ENCODE assay signal across 8 cellular contexts in genomic region chr21:42187976-42188653, GRCh38. TPM values are rescaled to one million over a fixed set of nuclear protein-coding genes. Genes with fewer than 3 reads are reported as not detected.
DNase-seq lines count a peak whose midpoint lies in the region; ATAC-seq, FAIRE-seq and TF ChIP-seq lines count a peak whose summit lies in the region.

No MANE protein-coding gene starts in this region.

- peak; percentile 64 for DNase-seq in GM18507 (ENCODE audit: extremely low spot score, insufficient read length, low read depth)
- DNase-seq in RWPE2 (ENCODE audit: low spot score), result no peak
- peak; percentile 73 for DNase-seq in activated naive CD4-positive, alpha-beta T cell treated with anti-CD3 and anti-CD28 coated beads, Interleukin-2, amount 50 U/mL, for 16 hours
- DNase-seq in mucosa of gallbladder (ENCODE audit: low spot score), result peak; percentile 55
- DNase-seq in islet precursor cell, result no peak
- DNase-seq in neuronal stem cell (ENCODE audit: low spot score), result no peak

- H3K4me1 ChIP-seq in RWPE2 (ENCODE audit: insufficient read depth, poor library complexity, severe bottlenecking), result peaks cover under 1% of the 10 kb centered on the region
- peaks cover 8% of the 10 kb centered on the region for H3K4me1 ChIP-seq in stomach smooth muscle (ENCODE audit: control insufficient read depth, insufficient read depth, low read length)
- peaks cover 0 to 3% of the 10 kb centered on the region in 2 donors for H3K4me1 ChIP-seq in neuronal stem cell (ENCODE audit: control insufficient read depth in 2 of 2, insufficient read depth in 1 of 2, low read depth in 1 of 2, low read length in 2 of 2)

- no peak for TF ChIP-seq CTCF in RWPE2 (IDR thresholded peaks at IDR 0.05; ENCODE audit: poor library complexity, severe bottlenecking)

- H2BK5ac ChIP-seq in neuronal stem cell (ENCODE audit: low read length), result no peak overlapping the region

- no peak overlapping the region for H3K23ac ChIP-seq in neuronal stem cell (ENCODE audit: low read depth, low read length, poor library complexity)

- H4K91ac ChIP-seq in neuronal stem cell (ENCODE audit: low read depth, low read length, poor library complexity), result no peak overlapping the region

- H3K4me2 ChIP-seq in neuronal stem cell (ENCODE audit: insufficient read depth, low read length, poor library complexity, severe bottlenecking), result no peak overlapping the region

- no CpG with 5 or more reads among the region's 8 CpGs for WGBS in neuronal stem cell (ENCODE audit: extremely low coverage in 2 of 2, insufficient read length in 2 of 2, insufficient replicate concordance in 1 of 2), 2 donors

- no peak overlapping the region for H2BK120ac ChIP-seq in neuronal stem cell (ENCODE audit: low read depth, low read length)

- H3K9ac ChIP-seq in stomach smooth muscle (ENCODE audit: low read length in 2 of 2) (no peak overlapping the region), neuronal stem cell (ENCODE audit: low read depth, low read length, poor library complexity) (no peak overlapping the region)

- H3K4me3 ChIP-seq in RWPE2 (ENCODE audit: severe bottlenecking), result no peak overlapping the region
- H3K4me3 ChIP-seq in stomach smooth muscle (ENCODE audit: low read length in 2 of 2), result no peak overlapping the region
- H3K4me3 ChIP-seq in neuronal stem cell (ENCODE audit: low read length in 2 of 2), result no peak overlapping the region

- no peak overlapping the region for H3K4ac ChIP-seq in neuronal stem cell (ENCODE audit: low read length)

- H3K14ac ChIP-seq in neuronal stem cell (ENCODE audit: low read length), result no peak overlapping the region

- peak; percentile 97 for FAIRE-seq in GM18507 (lab: Jason Lieb, UNC)

- H3K79me1 ChIP-seq in neuronal stem cell (ENCODE audit: low read depth, low read length), result peaks cover 4% of the 10 kb centered on the region

- no peaks in the 10 kb centered on the region for H3K9me3 ChIP-seq in RWPE2 (ENCODE audit: severe bottlenecking)
- no peaks in the 10 kb centered on the region for H3K9me3 ChIP-seq in stomach smooth muscle (ENCODE audit: control insufficient read depth in 2 of 2, low read length in 2 of 2)
- peaks cover 0 to 10% of the 10 kb centered on the region in 2 donors for H3K9me3 ChIP-seq in neuronal stem cell (replicated peaks in 1 of 2; ENCODE audit: control insufficient read depth in 2 of 2, insufficient read depth in 1 of 2, low read depth in 1 of 2, low read length in 2 of 2)

- no peak overlapping the region for H4K8ac ChIP-seq in neuronal stem cell (ENCODE audit: low read depth, low read length)

- H3K27ac ChIP-seq in RWPE2 (ENCODE audit: poor library complexity, severe bottlenecking), result no peak overlapping the region
- H3K27ac ChIP-seq in stomach smooth muscle (ENCODE audit: low read length), result peak overlapping the region; percentile 24
- no peak overlapping the region for H3K27ac ChIP-seq in neuronal stem cell (replicated peaks; ENCODE audit: low read length)

- H2BK12ac ChIP-seq in neuronal stem cell (ENCODE audit: low read length), result no peak overlapping the region

- H2BK15ac ChIP-seq in neuronal stem cell (ENCODE audit: low read length), result no peak overlapping the region

- H3K27me3 ChIP-seq in RWPE2 (ENCODE audit: insufficient read depth, poor library complexity, severe bottlenecking) (no peaks in the 10 kb centered on the region), stomach smooth muscle (ENCODE audit: control insufficient read depth in 1 of 2, insufficient read depth in 2 of 2, low read length in 2 of 2) (peaks cover 2 to 3% of the 10 kb centered on the region in 2 donors), neuronal stem cell (ENCODE audit: control insufficient read depth in 3 of 3, insufficient read depth in 3 of 3, low read depth in 1 of 3, low read length in 3 of 3) (peaks cover 0 to 3% (median 3%) of the 10 kb centered on the region in 3 experiments)

- H2AFZ ChIP-seq in neuronal stem cell (ENCODE audit: low read length), result no peak overlapping the region

- ATAC-seq in HG02870 (IDR thresholded peaks at IDR 0.05; ENCODE audit: unreplicated experiment), result peak; percentile 98
- peak; percentile 46 for ATAC-seq in RWPE2 (ENCODE audit: low read depth)

- no peak overlapping the region for H2AK5ac ChIP-seq in neuronal stem cell (ENCODE audit: low read depth, low read length)

- H3K36me3 ChIP-seq in RWPE2 (ENCODE audit: low read depth) (no peaks in the 10 kb centered on the region), stomach smooth muscle (ENCODE audit: control insufficient read depth in 2 of 2, insufficient read depth in 2 of 2, low read length in 2 of 2) (no peaks in the 10 kb centered on the region), neuronal stem cell (replicated peaks in 1 of 2; ENCODE audit: control insufficient read depth in 2 of 2, insufficient read depth in 2 of 2, low read length in 2 of 2) (peaks cover 0 to 3% of the 10 kb centered on the region in 2 donors)

- H3K18ac ChIP-seq in neuronal stem cell (ENCODE audit: low read length), result no peak overlapping the region

RNA-seq across cellular contexts. Expression of gene ABCG1, which starts 30.8 kb away (rescaled TPM):
- total RNA-seq in mucosa of gallbladder, result 19.5 TPM
- polyA plus RNA-seq in neuronal stem cell (2013, experiment 1 of 2), result 1.4 TPM
- 1.8 TPM for polyA plus RNA-seq in neuronal stem cell (2013, experiment 2 of 2)

Comparison
In these comparisons a context has a peak if more than half of its experiments do, and no peak if none do; other contexts are left out.
1. DNase-seq: peak in GM18507 (single experiment), activated naive CD4-positive, alpha-beta T cell treated with anti-CD3 and anti-CD28 coated beads, Interleukin-2, amount 50 U/mL, for 16 hours (single experiment) and mucosa of gallbladder (single experiment); none in RWPE2 (single experiment), islet precursor cell (single experiment) and neuronal stem cell (single experiment).